In the genomic region with DNA sequence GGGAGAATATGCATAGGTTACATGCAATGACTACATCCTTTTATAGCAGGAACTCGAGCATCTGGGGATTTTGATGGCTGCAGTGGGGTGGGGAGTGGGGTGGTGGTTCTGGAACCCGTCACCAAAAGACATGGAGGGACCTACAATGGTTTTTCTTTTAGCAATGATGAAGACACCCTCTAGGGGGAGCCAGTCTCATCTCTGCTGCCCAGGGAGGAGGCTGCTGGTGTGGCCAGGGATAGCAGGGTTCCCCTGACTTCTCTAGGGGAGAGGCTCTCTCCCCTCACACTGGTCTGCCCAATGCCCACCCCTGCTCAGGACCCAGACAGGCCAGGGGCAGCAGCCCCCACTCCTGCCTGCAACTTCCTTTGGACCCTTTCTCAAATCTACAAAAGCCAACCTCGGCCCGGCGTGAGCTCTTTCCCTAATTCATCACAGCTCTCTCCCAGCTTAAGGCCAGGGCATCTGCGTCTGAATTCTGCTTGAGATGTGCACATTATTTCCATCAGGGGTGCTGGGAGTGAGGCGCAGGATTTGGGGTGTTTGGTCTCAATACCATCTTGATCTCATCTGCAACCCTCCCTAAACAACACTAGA, we compare ENCODE assay signal across 9 cellular contexts.
DNase-seq lines count a peak whose midpoint lies in the region; ATAC-seq and TF ChIP-seq lines count a peak whose summit lies in the region.
"Had no signal": no experiment of that assay in that cellular context is flagged by ENCODE, and none has a peak within 500 bp of the region (broad histone marks: within the 10 kb centered on the region; RNA-seq: fewer than 3 reads in every experiment).

No MANE protein-coding gene starts in this region.

- no peak overlapping the region for H3K4me3 ChIP-seq in SK-N-MC
- H3K4me3 ChIP-seq in fibroblast of lung (replicated peaks in 1 of 4; ENCODE audit: control extremely low read depth in 1 of 4, insufficient read depth in 1 of 4, low read depth in 3 of 4, low read length in 4 of 4) = no peak overlapping the region
- H3K4me3 ChIP-seq: BLaER1 had no signal

- no peak overlapping the region for H3K4me3 Mint-ChIP-seq in progenitor cell of endocrine pancreas (ENCODE audit: low read depth)

- no peaks in the 10 kb centered on the region for H3K9me3 Mint-ChIP-seq in progenitor cell of endocrine pancreas (ENCODE audit: low read depth)

- DNase-seq in NCI-H1436 (lab: John Stamatoyannopoulos, UW) = peak; percentile 5
- no peak for DNase-seq in NCI-H1436 treated with DMSO at 0.1 percent for 48 hours (lab: John Stamatoyannopoulos, UW)
- DNase-seq in HuH-7.5 (ENCODE audit: low spot score) = peak; percentile 65
- DNase-seq in SK-N-MC (ENCODE audit: low read depth, low spot score) = peak; percentile 14
- peak; percentile 29 to 64 for DNase-seq in fibroblast of lung (ENCODE audit: low read depth in 2 of 2)
- DNase-seq in progenitor cell of endocrine pancreas (ENCODE audit: low spot score, unreplicated experiment) = peak; percentile 22
- DNase-seq in activated effector memory CD4-positive, alpha-beta T cell treated with Interleukin-2 at 50 U/mL for 16 hours = no peak

- no peaks in the 10 kb centered on the region for H3K4me1 ChIP-seq in fibroblast of lung (ENCODE audit: control insufficient read depth, extremely low read depth, insufficient read depth, low read length)
- H3K4me1 ChIP-seq: BLaER1 had no signal

- no peaks in the 10 kb centered on the region for H3K27me3 ChIP-seq in fibroblast of lung (ENCODE audit: control insufficient read depth, insufficient read depth, low read length)
- H3K27me3 ChIP-seq: BLaER1 had no signal

- peaks cover 10% of the 10 kb centered on the region for H3K4me1 Mint-ChIP-seq in progenitor cell of endocrine pancreas (ENCODE audit: low read depth)

- TF ChIP-seq CTCF in fibroblast of lung (conservative IDR thresholded peaks at IDR 0.05 in 1 of 2, IDR thresholded peaks at IDR 0.05 in 1 of 2; ENCODE audit: low read depth in 1 of 2, low read length in 2 of 2) (peak; percentile 69 to 88), progenitor cell of endocrine pancreas (IDR thresholded peaks at IDR 0.05; ENCODE audit: unreplicated experiment) (peak; percentile 77)

- ATAC-seq in GM21526 (IDR thresholded peaks at IDR 0.05; ENCODE audit: low FRiP score, unreplicated experiment) = peak; percentile 81

- H4K20me1 ChIP-seq in fibroblast of lung (ENCODE audit: control insufficient read depth, extremely low read depth, insufficient read depth, low read length) = no peaks in the 10 kb centered on the region
- H4K20me1 ChIP-seq: BLaER1 had no signal

- H2AFZ ChIP-seq in fibroblast of lung (ENCODE audit: low read length) = no peak overlapping the region

- no peak overlapping the region for H3K4me2 ChIP-seq in fibroblast of lung (ENCODE audit: extremely low read depth, insufficient read depth, low read length)
- H3K4me2 ChIP-seq: BLaER1 had no signal

- no peaks in the 10 kb centered on the region for H3K27me3 Mint-ChIP-seq in progenitor cell of endocrine pancreas

- H3K27ac Mint-ChIP-seq in progenitor cell of endocrine pancreas = peak overlapping the region; percentile 29

- H3K9me3 ChIP-seq in SK-N-MC (ENCODE audit: low read depth, low read length) = no peaks in the 10 kb centered on the region
- H3K9me3 ChIP-seq in fibroblast of lung (ENCODE audit: control insufficient read depth, insufficient read depth, low read depth, low read length) = no peaks in the 10 kb centered on the region
- H3K9me3 ChIP-seq: BLaER1 had no signal

- H3K9ac ChIP-seq in SK-N-MC (ENCODE audit: insufficient read length) = no peak overlapping the region
- H3K9ac ChIP-seq in fibroblast of lung (ENCODE audit: insufficient read depth, low read length) = no peak overlapping the region
- H3K9ac ChIP-seq: BLaER1 had no signal

- H3K36me3 Mint-ChIP-seq in progenitor cell of endocrine pancreas (ENCODE audit: insufficient read depth) = peaks cover 56% of the 10 kb centered on the region

- peaks cover 92% of the 10 kb centered on the region for H3K36me3 ChIP-seq in SK-N-MC (ENCODE audit: insufficient read depth, low read length)
- peaks cover 6% of the 10 kb centered on the region for H3K36me3 ChIP-seq in fibroblast of lung (ENCODE audit: control insufficient read depth, insufficient read depth, low read length)
- H3K36me3 ChIP-seq: BLaER1 had no signal

- H3K27ac ChIP-seq in SK-N-MC (peak overlapping the region; percentile 53; the same call in 1 of the 2 replicates), fibroblast of lung (ENCODE audit: insufficient read depth, low read length) (no peak overlapping the region)
- H3K27ac ChIP-seq: BLaER1 had no signal

- H3K79me2 ChIP-seq in fibroblast of lung (ENCODE audit: control insufficient read depth, insufficient read depth, low read length) = no peaks in the 10 kb centered on the region

Comparison
In these comparisons a context has a peak if more than half of its experiments do, and no peak if none do; other contexts are left out.
1. DNase-seq: peak in NCI-H1436 (single experiment), HuH-7.5 (single experiment), SK-N-MC (single experiment), fibroblast of lung (2 of 2) and progenitor cell of endocrine pancreas (single experiment); none in NCI-H1436 treated with DMSO at 0.1 percent for 48 hours (single experiment) and activated effector memory CD4-positive, alpha-beta T cell treated with Interleukin-2 at 50 U/mL for 16 hours (single experiment).